1 cellular context compared by ENCODE assay signal in the genomic region with DNA sequence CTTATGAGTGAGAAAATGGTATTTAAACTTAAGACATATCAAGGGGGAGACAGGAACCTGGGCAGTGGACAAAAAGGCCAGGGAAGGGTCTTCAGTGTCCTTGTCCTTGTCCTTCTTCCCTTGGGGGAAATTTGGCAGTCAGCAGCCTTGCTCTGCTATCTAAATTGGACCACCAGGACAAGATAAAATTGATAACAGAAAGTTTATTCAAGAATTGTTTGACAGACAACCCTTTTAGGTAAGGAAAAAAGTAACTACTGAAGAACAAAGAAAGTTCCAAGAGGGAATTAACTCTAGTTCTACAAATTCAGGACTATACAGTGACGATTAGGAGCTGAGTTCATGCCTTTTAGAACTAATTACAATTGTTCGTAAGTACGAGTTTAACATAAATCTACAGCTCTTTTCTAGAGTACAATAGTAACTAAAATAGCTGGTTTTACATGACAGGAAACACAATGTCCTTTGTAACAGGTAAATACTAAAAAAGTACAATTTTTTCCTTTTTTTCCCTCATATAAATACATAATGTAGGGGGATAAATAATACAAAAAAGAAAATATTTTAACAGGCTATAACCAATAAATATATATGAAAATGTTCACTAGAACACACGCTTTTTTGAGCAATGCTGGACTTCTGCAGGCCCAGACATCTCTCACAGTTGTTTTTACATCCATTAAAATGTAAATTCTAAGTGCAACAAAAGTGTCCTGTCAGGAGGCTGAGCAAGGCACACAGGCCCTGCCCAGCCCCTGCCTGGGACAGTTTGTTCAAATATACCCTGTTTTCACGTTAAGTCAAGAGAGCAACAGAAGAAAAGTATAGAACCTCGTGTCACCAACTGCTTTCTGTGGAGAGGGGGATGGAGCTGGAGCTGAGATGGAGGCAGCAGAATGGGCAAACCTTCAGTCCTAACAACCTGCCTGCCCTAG.
TF ChIP-seq lines count a peak whose summit lies in the region.

No MANE protein-coding gene starts in this region.

TF ChIP-seq in IMR-90, 13 proteins besides CTCF, POLR2A, EP300 and RAD21:
- TF ChIP-seq BHLHE40 (IDR thresholded peaks at IDR 0.05; ENCODE audit: low read depth, low read length), result no peak
TF ChIP-seq in IMR-90: peak in this region for 0.
